ENCODE assay signal across 1 cellular context in genomic region chr10:23438547-23439451, GRCh38.
A peak's percentile ranks its signal among the peaks of the same experiment; 100 is the strongest.
TF ChIP-seq lines count a peak whose summit lies in the region.

Gene OTUD1 (plus strand): TSS chr10:23439075. CDS start chr10:23439458, 383 bp downstream.

TF ChIP-seq in HepG2, 621 proteins besides CTCF, POLR2A, EP300 and RAD21 (continued from another document and continues in another):
- TF ChIP-seq, protein P1, sequence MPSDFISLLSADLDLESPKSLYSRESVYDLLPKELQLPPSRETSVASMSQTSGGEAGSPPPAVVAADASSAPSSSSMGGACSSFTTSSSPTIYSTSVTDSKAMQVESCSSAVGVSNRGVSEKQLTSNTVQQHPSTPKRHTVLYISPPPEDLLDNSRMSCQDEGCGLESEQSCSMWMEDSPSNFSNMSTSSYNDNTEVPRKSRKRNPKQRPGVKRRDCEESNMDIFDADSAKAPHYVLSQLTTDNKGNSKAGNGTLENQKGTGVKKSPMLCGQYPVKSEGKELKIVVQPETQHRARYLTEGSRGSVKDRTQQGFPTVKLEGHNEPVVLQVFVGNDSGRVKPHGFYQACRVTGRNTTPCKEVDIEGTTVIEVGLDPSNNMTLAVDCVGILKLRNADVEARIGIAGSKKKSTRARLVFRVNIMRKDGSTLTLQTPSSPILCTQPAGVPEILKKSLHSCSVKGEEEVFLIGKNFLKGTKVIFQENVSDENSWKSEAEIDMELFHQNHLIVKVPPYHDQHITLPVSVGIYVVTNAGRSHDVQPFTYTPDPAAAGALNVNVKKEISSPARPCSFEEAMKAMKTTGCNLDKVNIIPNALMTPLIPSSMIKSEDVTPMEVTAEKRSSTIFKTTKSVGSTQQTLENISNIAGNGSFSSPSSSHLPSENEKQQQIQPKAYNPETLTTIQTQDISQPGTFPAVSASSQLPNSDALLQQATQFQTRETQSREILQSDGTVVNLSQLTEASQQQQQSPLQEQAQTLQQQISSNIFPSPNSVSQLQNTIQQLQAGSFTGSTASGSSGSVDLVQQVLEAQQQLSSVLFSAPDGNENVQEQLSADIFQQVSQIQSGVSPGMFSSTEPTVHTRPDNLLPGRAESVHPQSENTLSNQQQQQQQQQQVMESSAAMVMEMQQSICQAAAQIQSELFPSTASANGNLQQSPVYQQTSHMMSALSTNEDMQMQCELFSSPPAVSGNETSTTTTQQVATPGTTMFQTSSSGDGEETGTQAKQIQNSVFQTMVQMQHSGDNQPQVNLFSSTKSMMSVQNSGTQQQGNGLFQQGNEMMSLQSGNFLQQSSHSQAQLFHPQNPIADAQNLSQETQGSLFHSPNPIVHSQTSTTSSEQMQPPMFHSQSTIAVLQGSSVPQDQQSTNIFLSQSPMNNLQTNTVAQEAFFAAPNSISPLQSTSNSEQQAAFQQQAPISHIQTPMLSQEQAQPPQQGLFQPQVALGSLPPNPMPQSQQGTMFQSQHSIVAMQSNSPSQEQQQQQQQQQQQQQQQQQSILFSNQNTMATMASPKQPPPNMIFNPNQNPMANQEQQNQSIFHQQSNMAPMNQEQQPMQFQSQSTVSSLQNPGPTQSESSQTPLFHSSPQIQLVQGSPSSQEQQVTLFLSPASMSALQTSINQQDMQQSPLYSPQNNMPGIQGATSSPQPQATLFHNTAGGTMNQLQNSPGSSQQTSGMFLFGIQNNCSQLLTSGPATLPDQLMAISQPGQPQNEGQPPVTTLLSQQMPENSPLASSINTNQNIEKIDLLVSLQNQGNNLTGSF (CRISPR knock-in tag; IDR thresholded peaks at IDR 0.05): no peak
- TF ChIP-seq REL (CRISPR knock-in tag; conservative IDR thresholded peaks at IDR 0.05): no peak
- TF ChIP-seq ZNF160 (CRISPR knock-in tag; IDR thresholded peaks at IDR 0.05): no peak
- 0 out of 2 replicates have a peak, but pooled peaks have one; percentile 49 for TF ChIP-seq DR1 (CRISPR knock-in tag; IDR thresholded peaks at IDR 0.05)
- no peak for TF ChIP-seq BATF2 (CRISPR knock-in tag; IDR thresholded peaks at IDR 0.05)
- no peak for TF ChIP-seq ZNF609 (CRISPR knock-in tag; IDR thresholded peaks at IDR 0.05; ENCODE audit: borderline replicate concordance)
- TF ChIP-seq HNF4A (CRISPR knock-in tag; IDR thresholded peaks at IDR 0.05): no peak
- TF ChIP-seq XRCC5 (optimal IDR thresholded peaks at IDR 0.05; ENCODE audit: low read length): no peak
- no peak for TF ChIP-seq NFYC (CRISPR knock-in tag; IDR thresholded peaks at IDR 0.05)
- no peak for TF ChIP-seq ZNF543 (CRISPR knock-in tag; IDR thresholded peaks at IDR 0.05)
- no peak for TF ChIP-seq ZKSCAN1 (IDR thresholded peaks at IDR 0.05; ENCODE audit: low read length)
- no peak for TF ChIP-seq NCOR1 (IDR thresholded peaks at IDR 0.05; ENCODE audit: borderline replicate concordance, low read length)
- TF ChIP-seq SP1 (IDR thresholded peaks at IDR 0.05): no peak
- TF ChIP-seq SP1 (CRISPR knock-in tag; IDR thresholded peaks at IDR 0.05): no peak; the same call in 1 of the 2 replicates
- TF ChIP-seq HIVEP1 (CRISPR knock-in tag; IDR thresholded peaks at IDR 0.05): no peak
- no peak for TF ChIP-seq DZIP1 (CRISPR knock-in tag; IDR thresholded peaks at IDR 0.05)
- TF ChIP-seq XBP1 (CRISPR knock-in tag; IDR thresholded peaks at IDR 0.05): no peak
- TF ChIP-seq, protein P2, sequence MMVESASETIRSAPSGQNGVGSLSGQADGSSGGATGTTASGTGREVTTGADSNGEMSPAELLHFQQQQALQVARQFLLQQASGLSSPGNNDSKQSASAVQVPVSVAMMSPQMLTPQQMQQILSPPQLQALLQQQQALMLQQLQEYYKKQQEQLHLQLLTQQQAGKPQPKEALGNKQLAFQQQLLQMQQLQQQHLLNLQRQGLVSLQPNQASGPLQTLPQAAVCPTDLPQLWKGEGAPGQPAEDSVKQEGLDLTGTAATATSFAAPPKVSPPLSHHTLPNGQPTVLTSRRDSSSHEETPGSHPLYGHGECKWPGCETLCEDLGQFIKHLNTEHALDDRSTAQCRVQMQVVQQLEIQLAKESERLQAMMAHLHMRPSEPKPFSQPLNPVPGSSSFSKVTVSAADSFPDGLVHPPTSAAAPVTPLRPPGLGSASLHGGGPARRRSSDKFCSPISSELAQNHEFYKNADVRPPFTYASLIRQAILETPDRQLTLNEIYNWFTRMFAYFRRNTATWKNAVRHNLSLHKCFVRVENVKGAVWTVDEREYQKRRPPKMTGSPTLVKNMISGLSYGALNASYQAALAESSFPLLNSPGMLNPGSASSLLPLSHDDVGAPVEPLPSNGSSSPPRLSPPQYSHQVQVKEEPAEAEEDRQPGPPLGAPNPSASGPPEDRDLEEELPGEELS (CRISPR knock-in tag; IDR thresholded peaks at IDR 0.05): peak; percentile 58; the same call in 1 of the 2 replicates
- TF ChIP-seq ZNF354B (CRISPR knock-in tag; IDR thresholded peaks at IDR 0.05): no peak
- TF ChIP-seq ZNF121 (CRISPR knock-in tag; IDR thresholded peaks at IDR 0.05): no peak; the same call in 1 of the 2 replicates
- no peak for TF ChIP-seq ZKSCAN8 (CRISPR knock-in tag; IDR thresholded peaks at IDR 0.05; ENCODE audit: borderline replicate concordance)
- no peak for TF ChIP-seq HOXD1 (CRISPR knock-in tag; IDR thresholded peaks at IDR 0.05)
- no peak for TF ChIP-seq TP53 (CRISPR knock-in tag; conservative IDR thresholded peaks at IDR 0.05)
- TF ChIP-seq ZNF136 (CRISPR knock-in tag; IDR thresholded peaks at IDR 0.05; ENCODE audit: low read depth): no peak
- 0 out of 2 replicates have a peak, but pooled peaks have one; percentile 38 for TF ChIP-seq ZNF788 (CRISPR knock-in tag; IDR thresholded peaks at IDR 0.05; ENCODE audit: borderline replicate concordance)
- TF ChIP-seq SNRNP70 (IDR thresholded peaks at IDR 0.05; ENCODE audit: low read depth, low read length): no peak
- TF ChIP-seq ZNF101 (CRISPR knock-in tag; IDR thresholded peaks at IDR 0.05; ENCODE audit: borderline replicate concordance, low read depth): no peak
- TF ChIP-seq RNF219 (CRISPR knock-in tag; IDR thresholded peaks at IDR 0.05): no peak
- no peak for TF ChIP-seq U2AF2 (IDR thresholded peaks at IDR 0.05; ENCODE audit: low read depth, low read length)
- TF ChIP-seq ZNF30 (CRISPR knock-in tag; IDR thresholded peaks at IDR 0.05): no peak
- no peak for TF ChIP-seq ZNF747 (CRISPR knock-in tag; IDR thresholded peaks at IDR 0.05; ENCODE audit: borderline replicate concordance)
- TF ChIP-seq PHF20 (CRISPR knock-in tag; IDR thresholded peaks at IDR 0.05): no peak; the same call in 1 of the 2 replicates
- TF ChIP-seq HNF4G (IDR thresholded peaks at IDR 0.05; ENCODE audit: borderline replicate concordance, low read depth, low read length): no peak
- no peak for TF ChIP-seq HNF4G (CRISPR knock-in tag; IDR thresholded peaks at IDR 0.05; ENCODE audit: borderline replicate concordance, low read depth)
- TF ChIP-seq ADNP (CRISPR knock-in tag; IDR thresholded peaks at IDR 0.05): no peak
- peak; percentile 42; the same call in 1 of the 2 replicates for TF ChIP-seq RNF2 (conservative IDR thresholded peaks at IDR 0.05; ENCODE audit: low read depth)
- peak; percentile 71; the same call in 1 of the 3 replicates for TF ChIP-seq MXI1 (IDR thresholded peaks at IDR 0.05; ENCODE audit: borderline replicate concordance, low read depth, low read length)
- TF ChIP-seq ZMAT3 (CRISPR knock-in tag; conservative IDR thresholded peaks at IDR 0.05): 0 out of 2 replicates have a peak, but pooled peaks have one; percentile 39
- no peak for TF ChIP-seq ZNF615 (CRISPR knock-in tag; IDR thresholded peaks at IDR 0.05; ENCODE audit: borderline replicate concordance)
- no peak for TF ChIP-seq ZNF703 (CRISPR knock-in tag; IDR thresholded peaks at IDR 0.05; ENCODE audit: borderline replicate concordance)
- no peak for TF ChIP-seq ZNF768 (CRISPR knock-in tag; IDR thresholded peaks at IDR 0.05)
- no peak for TF ChIP-seq CC2D1A (CRISPR knock-in tag; IDR thresholded peaks at IDR 0.05)
- TF ChIP-seq ZNF7 (CRISPR knock-in tag; IDR thresholded peaks at IDR 0.05): no peak
- no peak for TF ChIP-seq PHB2 (IDR thresholded peaks at IDR 0.05; ENCODE audit: partially characterized antibody)
- TF ChIP-seq, protein P3, sequence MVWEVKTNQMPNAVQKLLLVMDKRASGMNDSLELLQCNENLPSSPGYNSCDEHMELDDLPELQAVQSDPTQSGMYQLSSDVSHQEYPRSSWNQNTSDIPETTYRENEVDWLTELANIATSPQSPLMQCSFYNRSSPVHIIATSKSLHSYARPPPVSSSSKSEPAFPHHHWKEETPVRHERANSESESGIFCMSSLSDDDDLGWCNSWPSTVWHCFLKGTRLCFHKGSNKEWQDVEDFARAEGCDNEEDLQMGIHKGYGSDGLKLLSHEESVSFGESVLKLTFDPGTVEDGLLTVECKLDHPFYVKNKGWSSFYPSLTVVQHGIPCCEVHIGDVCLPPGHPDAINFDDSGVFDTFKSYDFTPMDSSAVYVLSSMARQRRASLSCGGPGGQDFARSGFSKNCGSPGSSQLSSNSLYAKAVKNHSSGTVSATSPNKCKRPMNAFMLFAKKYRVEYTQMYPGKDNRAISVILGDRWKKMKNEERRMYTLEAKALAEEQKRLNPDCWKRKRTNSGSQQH (CRISPR knock-in tag; IDR thresholded peaks at IDR 0.05; ENCODE audit: low read depth): no peak
- peak; percentile 4; the same call in 1 of the 2 replicates for TF ChIP-seq ZNF460 (CRISPR knock-in tag; IDR thresholded peaks at IDR 0.05; ENCODE audit: borderline replicate concordance)
- no peak for TF ChIP-seq ZNF224 (CRISPR knock-in tag; IDR thresholded peaks at IDR 0.05)
- no peak for TF ChIP-seq MED13 (CRISPR knock-in tag; IDR thresholded peaks at IDR 0.05)
- no peak for TF ChIP-seq SMARCC2 (IDR thresholded peaks at IDR 0.05)
